In the genomic region with DNA sequence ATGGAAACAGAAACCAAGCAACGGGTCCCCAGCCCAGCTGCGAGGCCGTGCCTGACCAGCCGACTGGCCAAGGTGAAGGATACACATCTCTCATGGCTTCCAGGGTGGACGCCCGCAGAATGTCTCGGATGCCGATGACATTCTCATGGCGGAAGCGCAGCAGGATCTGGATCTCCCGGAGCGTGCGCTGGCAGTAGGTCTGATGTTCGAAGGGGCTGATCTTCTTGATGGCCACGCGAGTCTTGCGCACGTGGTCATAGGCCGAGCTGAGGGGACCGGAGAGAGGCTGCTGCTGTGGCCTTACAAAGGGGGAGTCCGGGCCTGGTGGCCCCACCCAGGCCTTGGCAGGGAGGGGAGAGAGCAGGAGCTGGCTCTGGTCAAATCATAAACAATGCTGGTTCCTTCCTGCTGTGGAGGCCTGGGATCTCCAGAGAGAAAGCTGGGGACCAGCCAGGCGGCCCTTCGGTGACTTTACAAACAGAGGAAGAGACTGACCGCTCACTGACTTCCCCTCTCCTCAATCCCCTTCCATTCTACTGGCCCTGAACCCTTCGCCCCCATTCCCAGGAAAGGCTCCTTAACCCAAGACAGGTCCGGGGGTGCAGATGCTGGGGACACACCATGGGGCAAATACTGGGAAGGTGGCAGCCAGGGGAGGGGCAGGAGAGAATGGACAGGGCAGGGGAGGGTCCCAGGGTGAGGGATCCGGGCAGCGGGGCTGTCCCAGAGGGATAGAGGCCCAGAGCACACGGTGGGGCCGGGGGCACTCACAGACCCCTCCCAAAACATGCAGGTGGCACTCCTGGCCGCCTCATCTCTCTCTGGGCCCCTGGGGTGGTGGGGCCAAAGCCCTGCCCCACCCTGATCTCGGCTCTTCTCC, we compare ENCODE assay signal across 8 cellular contexts. TPM values are rescaled to one million over a fixed set of nuclear protein-coding genes. Genes with fewer than 3 reads are reported as not detected.
DNase-seq lines count a peak whose midpoint lies in the region; ATAC-seq, FAIRE-seq and TF ChIP-seq lines count a peak whose summit lies in the region.

No MANE protein-coding gene starts in this region.

- H3K27ac ChIP-seq in breast epithelium: peak overlapping the region; percentile 93 to 96
- peak overlapping the region; percentile 95 for H3K27ac ChIP-seq in subcutaneous abdominal adipose tissue (ENCODE audit: low read depth, low read length)

- H3K4me1 ChIP-seq in breast epithelium: no peaks in the 10 kb centered on the region
- H3K4me1 ChIP-seq in subcutaneous abdominal adipose tissue (ENCODE audit: control insufficient read depth in 5 of 5, insufficient read depth in 5 of 5, low read length in 5 of 5): peaks cover 6 to 32% (median 26%) of the 10 kb centered on the region in 5 donors

- H3K9ac ChIP-seq in subcutaneous abdominal adipose tissue (ENCODE audit: low read length in 5 of 5): peak overlapping the region; percentile 73 to 93 (median 88)

- H3K4me3 ChIP-seq in Jurkat, Clone E6-1 (ENCODE audit: low read length): peak overlapping the region; percentile 70
- H3K4me3 ChIP-seq in breast epithelium: peak overlapping the region; percentile 95 to 96 (median 96)
- H3K4me3 ChIP-seq in subcutaneous abdominal adipose tissue (ENCODE audit: low read depth in 1 of 5, low read length in 5 of 5): peak overlapping the region; percentile 67 to 85 (median 82)

- intact Hi-C loops in breast epithelium (cut with DNase I; ENCODE audit: low total_unique reads) (no loop called here), left colon (cut with DNase I, micrococcal nuclease) (no loop called here)

- no peaks in the 10 kb centered on the region for H3K27me3 ChIP-seq in breast epithelium
- no peaks in the 10 kb centered on the region for H3K27me3 ChIP-seq in subcutaneous abdominal adipose tissue (ENCODE audit: control insufficient read depth in 5 of 5, insufficient read depth in 4 of 5, low read length in 5 of 5)

- TF ChIP-seq POLR2A in breast epithelium (IDR thresholded peaks at IDR 0.05): no peak
- TF ChIP-seq POLR2A in GM12891 (IDR thresholded peaks at IDR 0.05; ENCODE audit: low read depth, low read length): no peak

- no peak for FAIRE-seq in GM12891 (lab: Jason Lieb, UNC)

- ATAC-seq in left colon: peak; percentile 28
- ATAC-seq in HG02970 (IDR thresholded peaks at IDR 0.05; ENCODE audit: low FRiP score, unreplicated experiment): no peak

- DNase-seq in Jurkat, Clone E6-1 (ENCODE audit: low read depth, low spot score): no peak
- peak in 1 of 2 donors; percentile 54 for DNase-seq in breast epithelium (ENCODE audit: low spot score in 2 of 2)
- peak; percentile 57 to 69 for DNase-seq in left colon
- DNase-seq in GM12891 (ENCODE audit: insufficient read length, low spot score): no peak
- no peak for DNase-seq in NCI-H2029 treated with DMSO at 0.1 percent for 48 hours (lab: John Stamatoyannopoulos, UW)
- no peak for DNase-seq in SIG-M5 (lab: John Stamatoyannopoulos, UW)

- TF ChIP-seq CTCF in breast epithelium (IDR thresholded peaks at IDR 0.05): no peak

- H3K36me3 ChIP-seq in breast epithelium (no peaks in the 10 kb centered on the region), subcutaneous abdominal adipose tissue (ENCODE audit: control insufficient read depth in 5 of 5, insufficient read depth in 5 of 5, low read length in 5 of 5) (peaks cover 6 to 39% (median 31%) of the 10 kb centered on the region in 5 donors)

- H3K9me3 ChIP-seq in breast epithelium (no peaks in the 10 kb centered on the region), subcutaneous abdominal adipose tissue (ENCODE audit: control insufficient read depth in 5 of 5, low read length in 5 of 5) (no peaks in the 10 kb centered on the region)

TF ChIP-seq in GM12891, 5 proteins besides CTCF, POLR2A, EP300 and RAD21:
- TF ChIP-seq POLR2AphosphoS5 (IDR thresholded peaks at IDR 0.05; ENCODE audit: low read depth, low read length) (no peak), PAX5 (IDR thresholded peaks at IDR 0.05; ENCODE audit: insufficient read depth, low read length, severe bottlenecking) (no peak)

RNA-seq across cellular contexts. Expression of gene MAPK3, which starts 1.0 kb away (rescaled TPM):
- polyA plus RNA-seq in Jurkat, Clone E6-1 (2012; ENCODE audit: insufficient read depth, insufficient read length): 91.9 TPM
- total RNA-seq in breast epithelium (10 to 100 TPM; 46.5 to 82.1 (median 67.5) TPM), left colon (100 to 1,000 TPM; 354 to 370 TPM)
- 28.5 TPM for polyA plus RNA-seq in GM12891 (2012; ENCODE audit: low read depth, missing spikeins)

RNA-seq across cellular contexts. Expression of gene GDPD3, which starts 8.6 kb away (rescaled TPM):
- polyA plus RNA-seq in Jurkat, Clone E6-1 (2012; ENCODE audit: insufficient read depth, insufficient read length): 3.9 TPM
- total RNA-seq in breast epithelium: 1 to 10 TPM; 1.6 to 7.3 (median 2.0) TPM
- total RNA-seq in left colon: 10 to 100 TPM; 62.3 to 88.7 TPM
- 2.3 TPM for polyA plus RNA-seq in GM12891 (2012; ENCODE audit: low read depth, missing spikeins)

RNA-seq across cellular contexts. Expression of gene YPEL3, which starts 26.0 kb away (rescaled TPM):
- polyA plus RNA-seq in Jurkat, Clone E6-1 (2012; ENCODE audit: insufficient read depth, insufficient read length): 1.2 TPM
- total RNA-seq in breast epithelium (100 to 1,000 TPM; 106 to 143 (median 114) TPM), left colon (10 to 100 TPM; 30.5 to 58.2 TPM)
- polyA plus RNA-seq in GM12891 (2012; ENCODE audit: low read depth, missing spikeins): 24.6 TPM

RNA-seq across cellular contexts. Expression of gene TBX6, which starts 30.3 kb away (rescaled TPM):
- 4.3 TPM for polyA plus RNA-seq in Jurkat, Clone E6-1 (2012; ENCODE audit: insufficient read depth, insufficient read length)
- under 1 TPM; 0.73 to 0.98 (median 0.80) TPM for total RNA-seq in breast epithelium
- 1 to 10 TPM in 1 of 2 donors, under 1 TPM in 1; 0.92 to 1.1 TPM for total RNA-seq in left colon
- polyA plus RNA-seq in GM12891 (2012; ENCODE audit: low read depth, missing spikeins): 0.63 TPM

RNA-seq across cellular contexts. Expression of gene PPP4C, which starts 46.2 kb away (rescaled TPM):
- polyA plus RNA-seq in Jurkat, Clone E6-1 (2012; ENCODE audit: insufficient read depth, insufficient read length): 186 TPM
- total RNA-seq in breast epithelium: 10 to 100 TPM; 47.7 to 55.1 (median 51.7) TPM
- total RNA-seq in left colon: 100 to 1,000 TPM; 101 to 106 TPM
- polyA plus RNA-seq in GM12891 (2012; ENCODE audit: low read depth, missing spikeins): 99.6 TPM

Comparison
In these comparisons a context has a peak if more than half of its experiments do, and no peak if none do; other contexts are left out.
1. DNase-seq: peak in left colon (2 of 2); none in Jurkat, Clone E6-1 (single experiment), GM12891 (single experiment), NCI-H2029 treated with DMSO at 0.1 percent for 48 hours (single experiment) and SIG-M5 (single experiment).
2. RNA of gene MAPK3, which starts 1.0 kb away (total RNA-seq): 354 to 370 TPM in left colon; 46.5 to 82.1 TPM in breast epithelium; every median in the first group is over 4 times any median in the second.
3. RNA of gene GDPD3, which starts 8.6 kb away (total RNA-seq): 62.3 to 88.7 TPM in left colon; 1.6 to 7.3 TPM in breast epithelium; every median in the first group is over 4 times any median in the second.
4. Peak in every context shown above with its lines, with median percentiles within 50 percentile points of each other: H3K4me3 ChIP-seq.